Comparison of ENCODE assay signal across 8 cellular contexts in genomic region chr11:6443269-6444003, GRCh38. TPM values are rescaled to one million over a fixed set of nuclear protein-coding genes. Genes with fewer than 3 reads are reported as not detected.
DNase-seq lines count a peak whose midpoint lies in the region; ATAC-seq, FAIRE-seq and TF ChIP-seq lines count a peak whose summit lies in the region.

No MANE protein-coding gene starts in this region.

- H3K4me3 Mint-ChIP-seq in stimulated activated effector memory CD8-positive, alpha-beta T cell treated with anti-CD3 and anti-CD28 coated beads, Interleukin-12 subunit alpha, Interleukin-12 subunit beta, amount 100 ng/mL, for 72 hours: no peak overlapping the region

- no peak overlapping the region for H3K4me2 ChIP-seq in H1 (ENCODE audit: insufficient read depth in 1 of 2, low read depth in 2 of 2, low read length in 2 of 2)

- peaks cover 5% of the 10 kb centered on the region for H3K36me3 Mint-ChIP-seq in stimulated activated effector memory CD8-positive, alpha-beta T cell treated with anti-CD3 and anti-CD28 coated beads, Interleukin-12 subunit alpha, Interleukin-12 subunit beta, amount 100 ng/mL, for 72 hours

- H3K36me3 ChIP-seq in H1 (ENCODE audit: control insufficient read depth in 2 of 4, insufficient read depth in 4 of 4, low read length in 3 of 4): no peaks in the 10 kb centered on the region

- no peak overlapping the region for H3K4ac ChIP-seq in H1 (replicated peaks; ENCODE audit: insufficient read length, low read depth, low read length)

- FAIRE-seq in H1 (lab: Jason Lieb, UNC): no peak

- peak; percentile 81 to 82 for TF ChIP-seq RAD21 in H1 (IDR thresholded peaks at IDR 0.05 in 1 of 2, conservative IDR thresholded peaks at IDR 0.05 in 1 of 2; ENCODE audit: low read depth in 2 of 2, low read length in 2 of 2)

- H2BK120ac ChIP-seq in H1 (replicated peaks; ENCODE audit: low read depth, low read length): no peak overlapping the region

- H2AFZ ChIP-seq in H1 (ENCODE audit: low read length): no peak overlapping the region

- H4K20me1 ChIP-seq in H1 (replicated peaks in 1 of 2; ENCODE audit: control insufficient read depth in 1 of 2, insufficient read depth in 2 of 2, low read length in 2 of 2): no peaks in the 10 kb centered on the region

- H3K14ac ChIP-seq in H1 (ENCODE audit: insufficient read length): no peak overlapping the region

- H3K4me3 ChIP-seq in H1 (ENCODE audit: extremely low read depth in 1 of 4, insufficient read depth in 2 of 4, low read depth in 3 of 4, low read length in 4 of 4): no peak overlapping the region

- H3K79me2 ChIP-seq in H1 (ENCODE audit: control insufficient read depth in 1 of 2, insufficient read depth in 2 of 2, low read length in 2 of 2): no peaks in the 10 kb centered on the region

- H4K91ac ChIP-seq in H1 (replicated peaks; ENCODE audit: insufficient read length, low read length): no peak overlapping the region

- no peaks in the 10 kb centered on the region for H3K79me1 ChIP-seq in H1 (ENCODE audit: low read depth, low read length)

- no peaks in the 10 kb centered on the region for H3K27me3 ChIP-seq in H1 (replicated peaks in 1 of 4; ENCODE audit: control insufficient read depth in 3 of 4, extremely low read depth in 1 of 4, insufficient read depth in 3 of 4, low read length in 3 of 4)

- H2BK15ac ChIP-seq in H1 (ENCODE audit: low read length): 0 out of 2 replicates have a peak overlapping the region, but pooled peaks have one; percentile 67

- no peak overlapping the region for H2AK5ac ChIP-seq in H1 (ENCODE audit: low read depth, low read length)

- H3K9me3 Mint-ChIP-seq in stimulated activated effector memory CD8-positive, alpha-beta T cell treated with anti-CD3 and anti-CD28 coated beads, Interleukin-12 subunit alpha, Interleukin-12 subunit beta, amount 100 ng/mL, for 72 hours: no peaks in the 10 kb centered on the region

- H4K5ac ChIP-seq in H1 (ENCODE audit: insufficient read length, low read depth, low read length): no peak overlapping the region

- no peaks in the 10 kb centered on the region; the same call in 1 of the 2 replicates for H3K23me2 ChIP-seq in H1 (ENCODE audit: low read depth, low read length)

- peaks cover 0 to 4% (median 0%) of the 10 kb centered on the region in 4 experiments; a peak in 2 of 7 replicates for H3K4me1 ChIP-seq in H1 (replicated peaks in 1 of 4; ENCODE audit: control insufficient read depth in 3 of 4, insufficient read depth in 4 of 4, low read length in 3 of 4)

- no peak overlapping the region for H3K18ac ChIP-seq in H1 (ENCODE audit: extremely low read depth, low read length)

- no peaks in the 10 kb centered on the region for H3K4me1 Mint-ChIP-seq in stimulated activated effector memory CD8-positive, alpha-beta T cell treated with anti-CD3 and anti-CD28 coated beads, Interleukin-12 subunit alpha, Interleukin-12 subunit beta, amount 100 ng/mL, for 72 hours

- H2BK5ac ChIP-seq in H1 (ENCODE audit: low read depth, low read length): no peak overlapping the region

- TF ChIP-seq EP300 in H1 (IDR thresholded peaks at IDR 0.05; ENCODE audit: borderline replicate concordance in 1 of 2, low read depth in 2 of 2, low read length in 2 of 2): no peak

- H3K27ac ChIP-seq in H1 (ENCODE audit: low read depth, low read length): no peak overlapping the region

- TF ChIP-seq POLR2A in H1 (IDR thresholded peaks at IDR 0.05; ENCODE audit: control extremely low read depth in 1 of 2, low read depth in 2 of 2, low read length in 2 of 2): no peak

- DNase-seq in NCI-H524 (lab: John Stamatoyannopoulos, UW): peak; percentile 1 to 25
- DNase-seq in NCI-H524 treated with DMSO at 0.1 percent for 48 hours (lab: John Stamatoyannopoulos, UW): no peak
- peak; percentile 9 for DNase-seq in NCI-H226
- peak; percentile 51 to 68 for DNase-seq in activated CD4-positive, alpha-beta T cell treated with anti-CD3 and anti-CD28 coated beads, Interleukin-2, amount 50 U/mL, for 48 hours
- peak in 1 of 2 experiments; percentile 77 for DNase-seq in H1 (ENCODE audit: low read depth in 1 of 2, low spot score in 2 of 2)
- peak; percentile 56 for DNase-seq in mucosa of gallbladder (ENCODE audit: low spot score)
- DNase-seq in stimulated activated effector memory CD8-positive, alpha-beta T cell treated with anti-CD3 and anti-CD28 coated beads, Interleukin-12 subunit alpha, Interleukin-12 subunit beta, amount 100 ng/mL, for 72 hours (ENCODE audit: low spot score in 2 of 2): peak; percentile 37 to 68

- H4K8ac ChIP-seq in H1 (ENCODE audit: extremely low read depth, insufficient read depth, low read length): no peak overlapping the region

- ATAC-seq in HG02678 (IDR thresholded peaks at IDR 0.05; ENCODE audit: unreplicated experiment): peak; percentile 75
- peak; percentile 77 for ATAC-seq in stimulated activated effector memory CD8-positive, alpha-beta T cell treated with anti-CD3 and anti-CD28 coated beads, Interleukin-12 subunit alpha, Interleukin-12 subunit beta, amount 100 ng/mL, for 72 hours

- H3K56ac ChIP-seq in H1 (replicated peaks; ENCODE audit: insufficient read length, low read depth, low read length): no peak overlapping the region

- no peak overlapping the region for H3K27ac Mint-ChIP-seq in stimulated activated effector memory CD8-positive, alpha-beta T cell treated with anti-CD3 and anti-CD28 coated beads, Interleukin-12 subunit alpha, Interleukin-12 subunit beta, amount 100 ng/mL, for 72 hours

- peak; percentile 79 to 95 (median 92) for TF ChIP-seq CTCF in H1 (IDR thresholded peaks at IDR 0.05; ENCODE audit: control extremely low read depth in 1 of 3, insufficient read depth in 1 of 3, low read depth in 1 of 3, low read length in 3 of 3)

- no peak overlapping the region for H2BK20ac ChIP-seq in H1 (ENCODE audit: low read length)

- H3K9ac ChIP-seq in H1 (replicated peaks in 1 of 4; ENCODE audit: extremely low read depth in 1 of 4, low read depth in 3 of 4, low read length in 3 of 4): no peak overlapping the region

- no peaks in the 10 kb centered on the region for H3K9me3 ChIP-seq in H1 (ENCODE audit: insufficient read depth in 2 of 2, low read depth in 1 of 2, low read length in 1 of 2)

- POLR2A ChIA-PET in H1 (lab: Charles Lee; ENCODE audit: partially characterized antibody): interaction anchor here (0.7 to 1.4 kb wide), 9 partner anchors 9 to 64 kb away, joined by 3 to 5 read pairs (median 3); partner anchors contain the start of genes APBB1, ARFIP2 and TIMM10B

- WGBS in H1 (ENCODE audit: extremely low coverage in 1 of 2, insufficient coverage in 1 of 2, insufficient read length in 1 of 2, insufficient replicate concordance in 2 of 2, low coverage in 1 of 2, low lambda C conversion rate in 2 of 2, missing lambda C conversion rate in 1 of 2), 2 experiments: 30% methylated on average over 5 of the region's 5 CpGs; no CpG with 5 or more reads in 1 of the 2 experiments

- H3K23ac ChIP-seq in H1 (ENCODE audit: insufficient read length): no peak overlapping the region

- H2BK12ac ChIP-seq in H1 (ENCODE audit: low read depth, low read length): 0 out of 2 replicates have a peak overlapping the region, but pooled peaks have one; percentile 79

- CTCF ChIA-PET in H1 (lab: Charles Lee; ENCODE audit: partially characterized antibody): interaction anchor here (0.6 to 22.7 kb wide), 48 partner anchors 8 to 439 kb away, joined by 3 to 585 read pairs (median 6); partner anchors contain the start of genes APBB1, CCKBR, SMPD1 and TIMM10B

RNA-seq across cellular contexts. Expression of gene HPX, which starts 2.6 kb away (rescaled TPM):
- total RNA-seq in H1 (2021; fragmentation: NEBNext Ultra II Directional; extraction: Animal tissue kit (Norgen Biotek cat#: 25700)): 0.44 and 0.80 TPM in 2 replicates
- polyA plus RNA-seq in H1 (2011; rRNA removed): 0.96 and 0.97 TPM in 2 replicates
- 1.2 TPM for polyA plus RNA-seq in H1 (2011; cell fraction: cytosol; rRNA removed)
- 5.9 TPM for polyA plus RNA-seq in H1 (2011; cell fraction: nucleus; rRNA removed)
- 0.67 to 1.1 TPM (median 0.82 TPM) in 4 replicates for polyA plus RNA-seq in H1 (2012, experiment 1 of 2)
- 0.29 TPM for polyA plus RNA-seq in H1 (2012, experiment 2 of 2)
- 0.61 TPM for polyA plus RNA-seq in H1 (2013, experiment 1 of 2)
- 0.40 TPM for polyA plus RNA-seq in H1 (2013, experiment 2 of 2)
- 2.2 and 2.4 TPM in 2 replicates for polyA minus RNA-seq in H1 (2011; rRNA and poly(A)+ RNA removed)
- not detected for polyA minus RNA-seq in H1 (2011; cell fraction: cytosol; rRNA and poly(A)+ RNA removed)
- 5.0 TPM for polyA minus RNA-seq in H1 (2011; cell fraction: nucleus; rRNA and poly(A)+ RNA removed)
- total RNA-seq in mucosa of gallbladder: 5.2 TPM

RNA-seq across cellular contexts. Expression of gene APBB1, which starts 24.5 kb away (rescaled TPM):
- 23.6 and 23.9 TPM in 2 replicates for total RNA-seq in H1 (2021; fragmentation: NEBNext Ultra II Directional; extraction: Animal tissue kit (Norgen Biotek cat#: 25700))
- 33.1 and 44.7 TPM in 2 replicates for polyA plus RNA-seq in H1 (2011; rRNA removed)
- polyA plus RNA-seq in H1 (2011; cell fraction: cytosol; rRNA removed): 34.1 TPM
- polyA plus RNA-seq in H1 (2011; cell fraction: nucleus; rRNA removed): 50.6 TPM
- 17.4 to 30.9 TPM (median 28.2 TPM) in 4 replicates for polyA plus RNA-seq in H1 (2012, experiment 1 of 2)
- 32.6 TPM for polyA plus RNA-seq in H1 (2012, experiment 2 of 2)
- polyA plus RNA-seq in H1 (2013, experiment 1 of 2): 12.2 TPM
- 10.9 TPM for polyA plus RNA-seq in H1 (2013, experiment 2 of 2)
- 30.4 and 43.2 TPM in 2 replicates for polyA minus RNA-seq in H1 (2011; rRNA and poly(A)+ RNA removed)
- 16.7 TPM for polyA minus RNA-seq in H1 (2011; cell fraction: cytosol; rRNA and poly(A)+ RNA removed)
- polyA minus RNA-seq in H1 (2011; cell fraction: nucleus; rRNA and poly(A)+ RNA removed): 16.6 TPM
- total RNA-seq in mucosa of gallbladder: 45.1 TPM

RNA-seq across cellular contexts. Expression of gene TRIM3, which starts 30.3 kb away (rescaled TPM):
- 14.3 and 15.7 TPM in 2 replicates for total RNA-seq in H1 (2021; fragmentation: NEBNext Ultra II Directional; extraction: Animal tissue kit (Norgen Biotek cat#: 25700))
- 10.7 and 16.2 TPM in 2 replicates for polyA plus RNA-seq in H1 (2011; rRNA removed)
- polyA plus RNA-seq in H1 (2011; cell fraction: cytosol; rRNA removed): 12.9 TPM
- 37.0 TPM for polyA plus RNA-seq in H1 (2011; cell fraction: nucleus; rRNA removed)
- 9.7 to 15.3 TPM (median 12.7 TPM) in 4 replicates for polyA plus RNA-seq in H1 (2012, experiment 1 of 2)
- 9.6 TPM for polyA plus RNA-seq in H1 (2012, experiment 2 of 2)
- 9.6 TPM for polyA plus RNA-seq in H1 (2013, experiment 1 of 2)
- polyA plus RNA-seq in H1 (2013, experiment 2 of 2): 8.1 TPM
- 10.0 and 11.3 TPM in 2 replicates for polyA minus RNA-seq in H1 (2011; rRNA and poly(A)+ RNA removed)
- polyA minus RNA-seq in H1 (2011; cell fraction: cytosol; rRNA and poly(A)+ RNA removed): 11.4 TPM
- polyA minus RNA-seq in H1 (2011; cell fraction: nucleus; rRNA and poly(A)+ RNA removed): 24.4 TPM
- 43.0 TPM for total RNA-seq in mucosa of gallbladder

RNA-seq across cellular contexts. Expression of gene ARFIP2, which starts 37.7 kb away (rescaled TPM):
- total RNA-seq in H1 (2021; fragmentation: NEBNext Ultra II Directional; extraction: Animal tissue kit (Norgen Biotek cat#: 25700)): 48.7 and 51.1 TPM in 2 replicates
- 48.3 and 50.3 TPM in 2 replicates for polyA plus RNA-seq in H1 (2011; rRNA removed)
- polyA plus RNA-seq in H1 (2011; cell fraction: cytosol; rRNA removed): 66.8 TPM
- polyA plus RNA-seq in H1 (2011; cell fraction: nucleus; rRNA removed): 107 TPM
- polyA plus RNA-seq in H1 (2012, experiment 1 of 2): 48.6 to 56.3 TPM (median 54.6 TPM) in 4 replicates
- polyA plus RNA-seq in H1 (2012, experiment 2 of 2): 53.7 TPM
- 35.1 TPM for polyA plus RNA-seq in H1 (2013, experiment 1 of 2)
- 32.2 TPM for polyA plus RNA-seq in H1 (2013, experiment 2 of 2)
- 48.1 and 50.5 TPM in 2 replicates for polyA minus RNA-seq in H1 (2011; rRNA and poly(A)+ RNA removed)
- 23.3 TPM for polyA minus RNA-seq in H1 (2011; cell fraction: cytosol; rRNA and poly(A)+ RNA removed)
- polyA minus RNA-seq in H1 (2011; cell fraction: nucleus; rRNA and poly(A)+ RNA removed): 57.0 TPM
- total RNA-seq in mucosa of gallbladder: 52.5 TPM

RNA-seq across cellular contexts. Expression of gene TIMM10B, which starts 37.9 kb away (rescaled TPM):
- 38.2 and 45.6 TPM in 2 replicates for total RNA-seq in H1 (2021; fragmentation: NEBNext Ultra II Directional; extraction: Animal tissue kit (Norgen Biotek cat#: 25700))
- 47.8 and 56.0 TPM in 2 replicates for polyA plus RNA-seq in H1 (2011; rRNA removed)
- 50.6 TPM for polyA plus RNA-seq in H1 (2011; cell fraction: cytosol; rRNA removed)
- polyA plus RNA-seq in H1 (2011; cell fraction: nucleus; rRNA removed): 32.8 TPM
- 28.7 to 35.6 TPM (median 33.7 TPM) in 4 replicates for polyA plus RNA-seq in H1 (2012, experiment 1 of 2)
- 18.9 TPM for polyA plus RNA-seq in H1 (2012, experiment 2 of 2)
- polyA plus RNA-seq in H1 (2013, experiment 1 of 2): 34.8 TPM
- 33.7 TPM for polyA plus RNA-seq in H1 (2013, experiment 2 of 2)
- 36.4 and 42.4 TPM in 2 replicates for polyA minus RNA-seq in H1 (2011; rRNA and poly(A)+ RNA removed)
- polyA minus RNA-seq in H1 (2011; cell fraction: cytosol; rRNA and poly(A)+ RNA removed): 30.8 TPM
- 79.1 TPM for polyA minus RNA-seq in H1 (2011; cell fraction: nucleus; rRNA and poly(A)+ RNA removed)
- total RNA-seq in mucosa of gallbladder: 53.9 TPM
